In the genomic region with DNA sequence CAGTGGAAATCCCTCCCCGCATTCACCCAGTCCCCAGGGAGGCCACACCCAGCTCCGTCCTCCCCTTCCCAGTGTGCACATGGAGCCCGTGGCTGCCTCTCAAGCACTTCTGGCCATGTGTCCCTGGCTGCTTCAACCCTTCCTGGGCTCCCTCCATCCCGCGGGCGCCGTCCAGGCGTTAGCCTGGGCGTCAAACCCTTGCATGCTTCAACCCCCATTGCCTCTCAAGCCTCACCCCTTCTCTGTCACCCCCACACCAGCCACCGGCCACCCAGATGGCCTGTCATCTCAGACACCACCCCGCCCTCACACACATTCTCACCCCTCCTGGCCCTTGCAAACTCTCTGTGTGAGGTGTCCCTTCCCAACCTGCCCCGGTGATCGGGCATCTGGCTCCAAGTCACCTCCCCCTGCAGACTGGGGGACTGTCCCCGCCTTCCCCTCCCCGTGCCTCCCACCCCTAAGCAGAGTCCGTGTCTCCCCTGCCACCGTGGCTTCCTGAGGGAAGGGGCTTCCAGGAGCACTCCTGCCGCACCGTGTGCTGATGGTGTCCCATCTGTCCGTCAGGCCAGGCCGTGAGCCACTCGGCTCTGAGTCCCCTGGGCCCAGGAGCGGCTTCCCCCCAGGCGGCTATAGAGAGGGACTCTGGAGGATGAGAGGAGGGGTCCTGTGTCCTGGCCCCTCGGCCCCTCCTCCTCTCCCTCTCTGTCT, we compare ENCODE assay signal across 29 cellular contexts.
"Had no signal": no experiment of that assay in that cellular context is flagged by ENCODE, and none has a peak within 500 bp of the region (broad histone marks: within the 10 kb centered on the region; RNA-seq: fewer than 3 reads in every experiment).

No MANE protein-coding gene starts in this region.

- H3K27me3 ChIP-seq: adrenal gland had no signal

- H3K9me3 Mint-ChIP-seq: activated CD4-positive, alpha-beta memory T cell treated with anti-CD3 and anti-CD28 coated beads for 36 hours; activated CD4-positive, alpha-beta T cell treated with anti-CD3 and anti-CD28 coated beads, Interleukin-2, amount 10 ng/mL, durations not matched to agents 24 days and 14 days; activated naive CD4-positive, alpha-beta T cell treated with anti-CD3 and anti-CD28 coated beads for 36 hours; activated naive CD8-positive, alpha-beta T cell treated with anti-CD3 and anti-CD28 coated beads for 36 hours; activated T-helper 1 cell treated with anti-CD3 and anti-CD28 coated beads, Interleukin-12 subunit alpha, Interleukin-12 subunit beta, Interleukin-2, Interleukin-4 antibody, amounts not matched to agents 30 ng/mL and 10 ng/mL and 1 ng/mL, durations not matched to agents 14 hours and 24 hours and 36 hours; mesothelial cell of epicardium; nephron progenitor cell; stimulated activated memory B cell treated with anti-CD40 and anti-IgM and Interleukin-4, amounts not matched to agents 10 μg/mL and 1 μg/mL and 100 μg/mL, for 72 hours; stimulated activated naive CD8-positive, alpha-beta T cell treated with anti-CD3 and anti-CD28 coated beads, Interleukin-15, amount 100 ng/mL, for 72 hours had no signal

- H3K4me3 Mint-ChIP-seq: activated CD4-positive, alpha-beta memory T cell treated with anti-CD3 and anti-CD28 coated beads for 36 hours; activated CD4-positive, alpha-beta T cell treated with anti-CD3 and anti-CD28 coated beads, Interleukin-2, amount 10 ng/mL, durations not matched to agents 24 days and 14 days; activated naive CD4-positive, alpha-beta T cell treated with anti-CD3 and anti-CD28 coated beads for 36 hours; activated naive CD8-positive, alpha-beta T cell treated with anti-CD3 and anti-CD28 coated beads for 36 hours; activated T-helper 1 cell treated with anti-CD3 and anti-CD28 coated beads, Interleukin-12 subunit alpha, Interleukin-12 subunit beta, Interleukin-2, Interleukin-4 antibody, amounts not matched to agents 30 ng/mL and 10 ng/mL and 1 ng/mL, durations not matched to agents 14 hours and 24 hours and 36 hours; mesothelial cell of epicardium; nephron progenitor cell; stimulated activated memory B cell treated with anti-CD40 and anti-IgM and Interleukin-4, amounts not matched to agents 10 μg/mL and 1 μg/mL and 100 μg/mL, for 72 hours; stimulated activated naive CD8-positive, alpha-beta T cell treated with anti-CD3 and anti-CD28 coated beads, Interleukin-15, amount 100 ng/mL, for 72 hours; T-helper 17 cell had no signal

- H3K4me1 ChIP-seq: adrenal gland, body of pancreas had no signal

- DNase-seq: activated CD4-positive, alpha-beta memory T cell treated with anti-CD3 and anti-CD28 coated beads for 36 hours; activated CD4-positive, alpha-beta T cell treated with anti-CD3 and anti-CD28 coated beads, Interleukin-2, amount 10 ng/mL, durations not matched to agents 24 days and 14 days; activated CD4-positive, CD25-positive, alpha-beta regulatory T cell treated with anti-CD3 and anti-CD28 coated beads, Interleukin-2, amount 50 U/mL, for 72 hours; activated CD8-positive, alpha-beta memory T cell treated with anti-CD3 and anti-CD28 coated beads, Interleukin-2, amount 50 U/mL, for 4 hours; activated effector memory CD4-positive, alpha-beta T cell treated with anti-CD3 and anti-CD28 coated beads, Interleukin-2, amount 50 U/mL, for 16 hours; activated naive CD4-positive, alpha-beta T cell treated with anti-CD3 and anti-CD28 coated beads for 36 hours; activated naive CD8-positive, alpha-beta T cell treated with anti-CD3 and anti-CD28 coated beads for 36 hours; activated T-cell treated with anti-CD3 and anti-CD28 coated beads, Interleukin-2, amount 50 U/mL, for 1 hour; adrenal gland; aorta; body of pancreas; dermis blood vessel endothelial cell; effector CD4-positive, alpha-beta T cell; head of caudate nucleus; hippocampal formation; naive B cell; nephron progenitor cell; stimulated activated CD4-positive, alpha-beta T cell treated with anti-CD3 and anti-CD28 coated beads, Interleukin-12 subunit alpha, Interleukin-12 subunit beta, amount 100 ng/mL, for 4 hours; stimulated activated CD4-positive, alpha-beta T cell treated with anti-CD3 and anti-CD28 coated beads, Interleukin-4, amount 100 ng/mL, for 4 hours; stimulated activated CD8-positive, alpha-beta memory T cell treated with anti-CD3 and anti-CD28 coated beads, Interleukin-4, amount 100 ng/mL, for 48 hours; stimulated activated naive CD8-positive, alpha-beta T cell treated with anti-CD3 and anti-CD28 coated beads, Interleukin-15, amount 100 ng/mL, for 72 hours; substantia nigra; T-helper 17 cell had no signal

- H3K27ac Mint-ChIP-seq: activated CD4-positive, alpha-beta memory T cell treated with anti-CD3 and anti-CD28 coated beads for 36 hours; activated CD4-positive, alpha-beta T cell treated with anti-CD3 and anti-CD28 coated beads, Interleukin-2, amount 10 ng/mL, durations not matched to agents 24 days and 14 days; activated naive CD4-positive, alpha-beta T cell treated with anti-CD3 and anti-CD28 coated beads for 36 hours; activated naive CD8-positive, alpha-beta T cell treated with anti-CD3 and anti-CD28 coated beads for 36 hours; activated T-helper 1 cell treated with anti-CD3 and anti-CD28 coated beads, Interleukin-12 subunit alpha, Interleukin-12 subunit beta, Interleukin-2, Interleukin-4 antibody, amounts not matched to agents 30 ng/mL and 10 ng/mL and 1 ng/mL, durations not matched to agents 14 hours and 24 hours and 36 hours; mesothelial cell of epicardium; nephron progenitor cell; stimulated activated memory B cell treated with anti-CD40 and anti-IgM and Interleukin-4, amounts not matched to agents 10 μg/mL and 1 μg/mL and 100 μg/mL, for 72 hours; T-helper 17 cell had no signal

- H3K9me3 ChIP-seq: adrenal gland, body of pancreas, gastroesophageal sphincter had no signal

- H3K4me1 Mint-ChIP-seq: activated naive CD8-positive, alpha-beta T cell treated with anti-CD3 and anti-CD28 coated beads for 36 hours; nephron progenitor cell; stimulated activated memory B cell treated with anti-CD40 and anti-IgM and Interleukin-4, amounts not matched to agents 10 μg/mL and 1 μg/mL and 100 μg/mL, for 72 hours; stimulated activated naive CD8-positive, alpha-beta T cell treated with anti-CD3 and anti-CD28 coated beads, Interleukin-15, amount 100 ng/mL, for 72 hours had no signal

- H3K4me3 ChIP-seq: adrenal gland, body of pancreas, gastroesophageal sphincter had no signal

- ATAC-seq: body of pancreas; gastroesophageal sphincter; right cardiac atrium; stimulated activated memory B cell treated with anti-CD40 and anti-IgM and Interleukin-4, amounts not matched to agents 10 μg/mL and 1 μg/mL and 100 μg/mL, for 72 hours; stimulated activated naive CD8-positive, alpha-beta T cell treated with anti-CD3 and anti-CD28 coated beads, Interleukin-15, amount 100 ng/mL, for 72 hours; T-helper 17 cell had no signal

- H3K27ac ChIP-seq: adrenal gland, body of pancreas, epithelial cell of prostate, gastroesophageal sphincter had no signal

- H3K36me3 ChIP-seq: adrenal gland, gastroesophageal sphincter had no signal

- H3K36me3 Mint-ChIP-seq: activated CD4-positive, alpha-beta memory T cell treated with anti-CD3 and anti-CD28 coated beads for 36 hours; activated naive CD8-positive, alpha-beta T cell treated with anti-CD3 and anti-CD28 coated beads for 36 hours; mesothelial cell of epicardium; naive B cell; stimulated activated memory B cell treated with anti-CD40 and anti-IgM and Interleukin-4, amounts not matched to agents 10 μg/mL and 1 μg/mL and 100 μg/mL, for 72 hours had no signal
